Comparison of ENCODE assay signal across 15 cellular contexts in the genomic region with DNA sequence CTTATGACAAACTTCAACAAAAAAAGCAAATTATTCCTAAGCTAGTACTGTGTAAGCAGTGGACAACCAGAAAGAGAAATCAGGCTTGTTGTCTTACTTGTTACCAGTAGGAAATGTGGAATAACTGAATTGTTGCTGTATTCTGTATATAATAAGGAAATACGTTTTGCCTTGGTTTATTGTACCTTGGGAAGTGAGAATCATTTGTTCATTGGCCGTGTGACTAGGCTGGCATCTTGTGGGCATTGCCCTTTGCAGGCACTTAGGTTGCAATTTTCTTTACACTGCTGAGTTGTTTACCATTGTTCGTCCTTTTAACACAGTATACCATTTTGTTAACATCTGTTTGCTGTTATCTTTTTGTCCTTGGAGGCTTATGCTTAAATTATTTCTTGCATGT.
DNase-seq lines count a peak whose midpoint lies in the region; ATAC-seq, FAIRE-seq and TF ChIP-seq lines count a peak whose summit lies in the region.
"Had no signal": no experiment of that assay in that cellular context is flagged by ENCODE, and none has a peak within 500 bp of the region (broad histone marks: within the 10 kb centered on the region; RNA-seq: fewer than 3 reads in every experiment).

No MANE protein-coding gene starts in this region.

- no peak overlapping the region for H4K8ac ChIP-seq in H1 (ENCODE audit: extremely low read depth, insufficient read depth, low read length)

- peaks cover 38% of the 10 kb centered on the region for H3K36me3 Mint-ChIP-seq in nephron (ENCODE audit: low read depth)

- ATAC-seq in HG03565 (IDR thresholded peaks at IDR 0.05; ENCODE audit: unreplicated experiment) (no peak), aorta (ENCODE audit: low FRiP score) (no peak)
- ATAC-seq: A549; CD8-positive, alpha-beta T cell; HCT116 had no signal

- H3K56ac ChIP-seq in H1 (replicated peaks; ENCODE audit: insufficient read length, low read depth, low read length), result no peak overlapping the region

- H2AFZ ChIP-seq in H1 (ENCODE audit: low read length) (no peak overlapping the region), hepatocyte (no peak overlapping the region)

- no peaks in the 10 kb centered on the region for H3K27me3 Mint-ChIP-seq in nephron (ENCODE audit: low read depth)
- H3K27me3 Mint-ChIP-seq: IgD-negative memory B cell had no signal

- H2BK15ac ChIP-seq in H1 (ENCODE audit: low read length), result no peak overlapping the region

- H3K9me2 ChIP-seq in hepatocyte (replicated peaks; ENCODE audit: insufficient read depth), result no peaks in the 10 kb centered on the region

- H3K27me3 ChIP-seq in H1 (replicated peaks in 1 of 4; ENCODE audit: control insufficient read depth in 3 of 4, extremely low read depth in 1 of 4, insufficient read depth in 3 of 4, low read length in 3 of 4), result no peaks in the 10 kb centered on the region
- H3K27me3 ChIP-seq in hepatocyte, result no peaks in the 10 kb centered on the region
- H3K27me3 ChIP-seq in aorta (ENCODE audit: control insufficient read depth in 1 of 2, insufficient read depth in 2 of 2, low read length in 1 of 2), result no peaks in the 10 kb centered on the region
- H3K27me3 ChIP-seq: BE2C had no signal

- H3K23ac ChIP-seq in H1 (ENCODE audit: insufficient read length), result no peak overlapping the region

- no peak overlapping the region for H3K4me3 ChIP-seq in H1 (ENCODE audit: extremely low read depth in 1 of 4, insufficient read depth in 2 of 4, low read depth in 3 of 4, low read length in 4 of 4)
- H3K4me3 ChIP-seq in hepatocyte, result no peak overlapping the region
- no peak overlapping the region for H3K4me3 ChIP-seq in aorta (ENCODE audit: low read length in 2 of 2)
- H3K4me3 ChIP-seq: A549 had no signal

- no peaks in the 10 kb centered on the region for H3K23me2 ChIP-seq in H1 (ENCODE audit: low read depth, low read length)

- no peak overlapping the region for H2BK20ac ChIP-seq in H1 (ENCODE audit: low read length)

- intact Hi-C loops in aorta (cut with DNase I), result no loop called here

- TF ChIP-seq CTCF in H1 (IDR thresholded peaks at IDR 0.05; ENCODE audit: control extremely low read depth in 1 of 3, insufficient read depth in 1 of 3, low read depth in 1 of 3, low read length in 3 of 3), result no peak
- TF ChIP-seq CTCF in hepatocyte (IDR thresholded peaks at IDR 0.05; ENCODE audit: poor library complexity), result no peak
- no peak for TF ChIP-seq CTCF in nephron (IDR thresholded peaks at IDR 0.05; ENCODE audit: unreplicated experiment in 3 of 3)

- no peak overlapping the region for H3K14ac ChIP-seq in H1 (ENCODE audit: insufficient read length)

- no peak overlapping the region for H2BK5ac ChIP-seq in H1 (ENCODE audit: low read depth, low read length)

- no peak overlapping the region for H2BK12ac ChIP-seq in H1 (ENCODE audit: low read depth, low read length)

- POLR2A ChIA-PET in H1 (lab: Charles Lee; ENCODE audit: partially characterized antibody), result no interaction called here

- no peak overlapping the region for H3K4ac ChIP-seq in H1 (replicated peaks; ENCODE audit: insufficient read length, low read depth, low read length)

- no peak overlapping the region for H2BK120ac ChIP-seq in H1 (replicated peaks; ENCODE audit: low read depth, low read length)

- H3K4me1 ChIP-seq in H1 (replicated peaks in 1 of 4; ENCODE audit: control insufficient read depth in 3 of 4, insufficient read depth in 4 of 4, low read length in 3 of 4) (no peaks in the 10 kb centered on the region), hepatocyte (ENCODE audit: insufficient read depth) (peaks cover 6% of the 10 kb centered on the region), aorta (ENCODE audit: control insufficient read depth in 1 of 2, insufficient read depth in 2 of 2, low read length in 2 of 2) (no peaks in the 10 kb centered on the region)
- H3K4me1 ChIP-seq: A549, BE2C had no signal

- no peak for TF ChIP-seq RAD21 in H1 (IDR thresholded peaks at IDR 0.05 in 1 of 2, conservative IDR thresholded peaks at IDR 0.05 in 1 of 2; ENCODE audit: low read depth in 2 of 2, low read length in 2 of 2)

- H3K27ac Mint-ChIP-seq in nephron, result peak overlapping the region; percentile 34 to 82 (median 40)
- H3K27ac Mint-ChIP-seq: CD8-positive, alpha-beta T cell; IgD-negative memory B cell had no signal

- H3K18ac ChIP-seq in H1 (ENCODE audit: extremely low read depth, low read length), result no peak overlapping the region

- H3K27ac ChIP-seq in H1 (ENCODE audit: low read depth, low read length) (no peak overlapping the region), hepatocyte (no peak overlapping the region), aorta (ENCODE audit: low read depth in 1 of 2, low read length in 2 of 2) (no peak overlapping the region)
- H3K27ac ChIP-seq: A549, C4-2B had no signal

- no peak for TF ChIP-seq EP300 in H1 (IDR thresholded peaks at IDR 0.05; ENCODE audit: borderline replicate concordance in 1 of 2, low read depth in 2 of 2, low read length in 2 of 2)

- no peak overlapping the region for H4K91ac ChIP-seq in H1 (replicated peaks; ENCODE audit: insufficient read length, low read length)

- H3K79me2 ChIP-seq in H1 (ENCODE audit: control insufficient read depth in 1 of 2, insufficient read depth in 2 of 2, low read length in 2 of 2), result peaks cover 4 to 13% of the 10 kb centered on the region in 2 experiments; a peak in 2 of 4 replicates
- H3K79me2 ChIP-seq in hepatocyte, result no peaks in the 10 kb centered on the region

- H4K5ac ChIP-seq in H1 (ENCODE audit: insufficient read length, low read depth, low read length), result no peak overlapping the region

- no peaks in the 10 kb centered on the region for H3K36me3 ChIP-seq in H1 (ENCODE audit: control insufficient read depth in 2 of 4, insufficient read depth in 4 of 4, low read length in 3 of 4)
- H3K36me3 ChIP-seq in hepatocyte (replicated peaks; ENCODE audit: insufficient read depth, low read depth), result no peaks in the 10 kb centered on the region
- H3K36me3 ChIP-seq in aorta (ENCODE audit: control insufficient read depth in 1 of 2, insufficient read depth in 2 of 2, low read length in 1 of 2), result no peaks in the 10 kb centered on the region
- H3K36me3 ChIP-seq: BE2C had no signal

- H3K4me2 ChIP-seq in H1 (ENCODE audit: insufficient read depth in 1 of 2, low read depth in 2 of 2, low read length in 2 of 2) (no peak overlapping the region), hepatocyte (peak overlapping the region; percentile 40)
- H3K4me2 ChIP-seq: A549 had no signal

- CTCF ChIA-PET in H1 (lab: Charles Lee; ENCODE audit: partially characterized antibody), result interaction anchor here (0.6 to 1.7 kb wide), 4 partner anchors 8 to 418 kb away, joined by 3 to 12 read pairs (median 4); no protein-coding TSS in a partner anchor

- no peaks in the 10 kb centered on the region for H3K9me3 ChIP-seq in H1 (ENCODE audit: insufficient read depth in 2 of 2, low read depth in 1 of 2, low read length in 1 of 2)
- H3K9me3 ChIP-seq in hepatocyte (ENCODE audit: low read depth), result no peaks in the 10 kb centered on the region
- peaks cover 1% of the 10 kb centered on the region for H3K9me3 ChIP-seq in aorta (ENCODE audit: control insufficient read depth, low read length)
- H3K9me3 ChIP-seq: BE2C, Caco-2 had no signal

- H3K4me3 Mint-ChIP-seq in nephron, result no peak overlapping the region
- H3K4me3 Mint-ChIP-seq: CD8-positive, alpha-beta T cell; IgD-negative memory B cell had no signal

- DNase-seq in H1 (ENCODE audit: low read depth in 1 of 2, low spot score in 2 of 2) (no peak), hepatocyte (ENCODE audit: low spot score) (no peak), aorta (no peak)
- no peak for DNase-seq in NK-92 treated with Interleukin-12 subunit alpha and Interleukin-12 subunit beta, amount 100 ng/mL, for 24 hours (lab: John Stamatoyannopoulos, UW)
- DNase-seq: BE2C; Caco-2; CD8-positive, alpha-beta T cell; GF-D8 had no signal

- peak; percentile 7 for FAIRE-seq in H1 (lab: Jason Lieb, UNC)
- FAIRE-seq: A549, H54 had no signal

- H3K9me3 Mint-ChIP-seq in nephron, result peaks cover 23% of the 10 kb centered on the region

- WGBS in H1 (ENCODE audit: extremely low coverage in 1 of 2, insufficient coverage in 1 of 2, insufficient read length in 1 of 2, insufficient replicate concordance in 2 of 2, low coverage in 1 of 2, low lambda C conversion rate in 2 of 2, missing lambda C conversion rate in 1 of 2), 2 experiments, result 87% methylated on average over 3 of the region's 3 CpGs; no CpG with 5 or more reads in 1 of the 2 experiments
- 61% methylated on average over 3 of the region's 3 CpGs for WGBS in hepatocyte (ENCODE audit: low lambda C conversion rate, missing lambda C conversion rate)
- 66 to 77% methylated on average over 3 of the region's 3 CpGs for WGBS in aorta, 2 donors

- H4K20me1 ChIP-seq in H1 (replicated peaks in 1 of 2; ENCODE audit: control insufficient read depth in 1 of 2, insufficient read depth in 2 of 2, low read length in 2 of 2) (no peaks in the 10 kb centered on the region), hepatocyte (ENCODE audit: insufficient read depth, poor library complexity, severe bottlenecking) (no peaks in the 10 kb centered on the region)

- H3K4me1 Mint-ChIP-seq in nephron, result peaks cover 12% of the 10 kb centered on the region

- 0 out of 2 replicates have a peak, but pooled peaks cover 2% of the 10 kb centered on the region for H3K79me1 ChIP-seq in H1 (ENCODE audit: low read depth, low read length)

- H3K9ac ChIP-seq in H1 (replicated peaks in 1 of 4; ENCODE audit: extremely low read depth in 1 of 4, low read depth in 3 of 4, low read length in 3 of 4), result no peak overlapping the region

- TF ChIP-seq POLR2A in H1 (IDR thresholded peaks at IDR 0.05; ENCODE audit: control extremely low read depth in 1 of 2, low read depth in 2 of 2, low read length in 2 of 2), result no peak

- H2AK5ac ChIP-seq in H1 (ENCODE audit: low read depth, low read length), result no peak overlapping the region

TF ChIP-seq in H1, 55 proteins besides CTCF, POLR2A, EP300 and RAD21:
- no peak for TF ChIP-seq PHF8 (conservative IDR thresholded peaks at IDR 0.05; ENCODE audit: low read depth, low read length)
- no peak for TF ChIP-seq EGR1 (IDR thresholded peaks at IDR 0.05; ENCODE audit: borderline replicate concordance, low read depth, low read length)
- no peak for TF ChIP-seq SP4 (IDR thresholded peaks at IDR 0.05; ENCODE audit: low read length)
